In genomic region chr11:64872790-64873488, GRCh38 we compare ENCODE assay signal across 12 cellular contexts. TPM values are rescaled to one million over a fixed set of nuclear protein-coding genes. Genes with fewer than 3 reads are reported as not detected.
DNase-seq lines count a peak whose midpoint lies in the region; ATAC-seq and TF ChIP-seq lines count a peak whose summit lies in the region.
"Had no signal": no experiment of that assay in that cellular context is flagged by ENCODE, and none has a peak within 500 bp of the region (broad histone marks: within the 10 kb centered on the region; RNA-seq: fewer than 3 reads in every experiment).

No MANE protein-coding gene starts in this region.

- H3K9me3 ChIP-seq in effector memory CD4-positive, alpha-beta T cell (ENCODE audit: control insufficient read depth, low read length): no peaks in the 10 kb centered on the region
- H3K9me3 ChIP-seq in sigmoid colon: no peaks in the 10 kb centered on the region

- peaks cover 33% of the 10 kb centered on the region for H3K36me3 ChIP-seq in effector memory CD4-positive, alpha-beta T cell (ENCODE audit: control insufficient read depth, insufficient read depth, low read length)
- H3K36me3 ChIP-seq in sigmoid colon: peaks cover 5 to 24% (median 15%) of the 10 kb centered on the region in 4 donors

- H3K4me3 ChIP-seq in GM12864 (ENCODE audit: low read depth, low read length): peak overlapping the region; percentile 48
- no peak overlapping the region for H3K4me3 ChIP-seq in effector memory CD4-positive, alpha-beta T cell (ENCODE audit: insufficient read depth, low read depth, low read length, poor library complexity, severe bottlenecking)
- no peak overlapping the region for H3K4me3 ChIP-seq in sigmoid colon

- H3K27me3 ChIP-seq in effector memory CD4-positive, alpha-beta T cell (replicated peaks; ENCODE audit: control insufficient read depth, insufficient read depth, low read length, poor library complexity, severe bottlenecking): no peaks in the 10 kb centered on the region
- no peaks in the 10 kb centered on the region for H3K27me3 ChIP-seq in sigmoid colon

- in situ Hi-C loops in ACHN (cut with HindIII; ENCODE audit: low pct_ligation_motif_present, low pct_unique_long_range_greater_than_20kb, low sequenced_read_pairs): no loop called here

- peak overlapping the region; percentile 74 for H3K27ac ChIP-seq in effector memory CD4-positive, alpha-beta T cell (ENCODE audit: insufficient read depth, low read length, poor library complexity, severe bottlenecking)
- H3K27ac ChIP-seq in sigmoid colon: peak overlapping the region; percentile 53 to 97 (median 97)

- no peak for TF ChIP-seq EP300 in sigmoid colon (IDR thresholded peaks at IDR 0.05)

- no peak for TF ChIP-seq CTCF in GM12864 (IDR thresholded peaks at IDR 0.05; ENCODE audit: low read depth, low read length, missing control alignments)
- TF ChIP-seq CTCF in sigmoid colon (IDR thresholded peaks at IDR 0.05): no peak

- peaks cover 75% of the 10 kb centered on the region for H3K4me1 ChIP-seq in effector memory CD4-positive, alpha-beta T cell (ENCODE audit: control insufficient read depth, insufficient read depth, low read length, poor library complexity, severe bottlenecking)
- H3K4me1 ChIP-seq in sigmoid colon: peaks cover 0 to 94% (median 92%) of the 10 kb centered on the region in 4 donors

- intact Hi-C loops in sigmoid colon (cut with DNase I): no loop called here

- no peak for ATAC-seq in GM18858 (IDR thresholded peaks at IDR 0.05; ENCODE audit: unreplicated experiment)

- 36 to 62% methylated on average over 8 of the region's 8 CpGs for WGBS in sigmoid colon, 2 donors

- TF ChIP-seq POLR2A in sigmoid colon (IDR thresholded peaks at IDR 0.05): no peak

- DNase-seq in GM12864 (ENCODE audit: low read depth) (no peak), NCI-H526 treated with DMSO at 0.1 percent for 48 hours (lab: John Stamatoyannopoulos, UW) (peak; percentile 98), sigmoid colon (no peak), glomerular visceral epithelial cell (ENCODE audit: extremely low spot score) (no peak), ACHN (no peak)
- no peak for DNase-seq in effector memory CD4-positive, alpha-beta T cell
- DNase-seq: activated effector memory CD4-positive, alpha-beta T cell treated with Interleukin-2 at 50 U/mL for 16 hours; dermis blood vessel endothelial cell; DMS79; NCI-H748 treated with DMSO at 0.1 percent for 48 hours; T-helper 9 cell had no signal

RNA-seq across cellular contexts. Expression of gene EHD1, which starts 5.5 kb away (rescaled TPM):
- total RNA-seq in sigmoid colon: 10 to 100 TPM; 38.5 to 73.1 (median 44.1) TPM
- polyA plus RNA-seq in sigmoid colon: 10 to 100 TPM; 27.0 to 54.0 (median 29.4) TPM

RNA-seq across cellular contexts. Expression of gene CDC42BPG, which starts 28.5 kb away (rescaled TPM):
- total RNA-seq in sigmoid colon: under 1 TPM in 3 of 4 donors, not detected in 1; 0.16 to 0.83 (median 0.36) TPM
- polyA plus RNA-seq in sigmoid colon: 10 to 100 TPM; 19.8 to 39.8 (median 20.8) TPM

RNA-seq across cellular contexts. Expression of gene ATG2A, which starts 44.1 kb away (rescaled TPM):
- total RNA-seq in sigmoid colon: 10 to 100 TPM; 12.1 to 22.7 (median 14.4) TPM
- 10 to 100 TPM; 13.2 to 27.6 (median 19.4) TPM for polyA plus RNA-seq in sigmoid colon

RNA-seq across cellular contexts. Expression of gene PPP2R5B, which starts 51.5 kb away (rescaled TPM):
- total RNA-seq in sigmoid colon: 10 to 100 TPM; 17.8 to 27.3 (median 21.3) TPM
- 10 to 100 TPM; 15.6 to 23.4 (median 18.1) TPM for polyA plus RNA-seq in sigmoid colon
